Comparison of ENCODE assay signal across 16 cellular contexts in genomic region chr12:108517288-108518100, GRCh38. TPM values are rescaled to one million over a fixed set of nuclear protein-coding genes. Genes with fewer than 3 reads are reported as not detected.
DNase-seq lines count a peak whose midpoint lies in the region; ATAC-seq and TF ChIP-seq lines count a peak whose summit lies in the region.
"Had no signal": no experiment of that assay in that cellular context is flagged by ENCODE, and none has a peak within 500 bp of the region (broad histone marks: within the 10 kb centered on the region; RNA-seq: fewer than 3 reads in every experiment).

No MANE protein-coding gene starts in this region.

- no peaks in the 10 kb centered on the region for H3K27me3 ChIP-seq in CD8-positive, alpha-beta T cell (ENCODE audit: insufficient read depth, low read length)
- H3K27me3 ChIP-seq in body of pancreas: no peaks in the 10 kb centered on the region
- H3K27me3 ChIP-seq: BLaER1 treated with 17β-estradiol and CSF1 and Interleukin-3, amounts not matched to agents 10 nM and 100 nM had no signal

- intact Hi-C loops in CD14-positive monocyte (cut with micrococcal nuclease): loop anchor here (5.0 to 10.0 kb wide), 3 partner anchors 45 to 843 kb away; partner anchors contain the start of genes ALKBH2 (in 2 of the 2), UNG (in 2 of the 2), ISCU (in 1 of the 2) and SART3 (in 1 of the 2)
- intact Hi-C loops in CD8-positive, alpha-beta T cell (cut with DNase I, micrococcal nuclease): loop anchor here (10.0 kb wide), 4 partner anchors 603 to 1607 kb away; partner anchors contain the start of genes FAM222A (in 1 of the 2) and IFT81 (in 1 of the 2)
- intact Hi-C loops in body of pancreas (cut with DNase I): loop anchor here (5.0 kb wide), 1 partner anchor 40 kb away; no protein-coding TSS in a partner anchor

- TF ChIP-seq CTCF in CD14-positive monocyte (IDR thresholded peaks at IDR 0.05): no peak
- no peak for TF ChIP-seq CTCF in CD8-positive, alpha-beta T cell (IDR thresholded peaks at IDR 0.05)
- no peak for TF ChIP-seq CTCF in GM13977 (IDR thresholded peaks at IDR 0.05; ENCODE audit: extremely low read depth, insufficient read depth, missing control alignments)
- TF ChIP-seq CTCF in body of pancreas (IDR thresholded peaks at IDR 0.05): no peak

- H3K27ac Mint-ChIP-seq in CD14-positive monocyte: peak overlapping the region in 4 of 7 donors; percentile 17 to 75 (median 52)
- peak overlapping the region; percentile 60 for H3K27ac Mint-ChIP-seq in CD8-positive, alpha-beta T cell
- H3K27ac Mint-ChIP-seq in activated T-helper 17 cell treated with anti-CD3 and anti-CD28 coated beads, Interleukin-2, amount 50 U/mL, for 72 hours: peak overlapping the region; percentile 19
- H3K27ac Mint-ChIP-seq in naive thymus-derived CD8-positive, alpha-beta T cell: peak overlapping the region in 9 of 10 donors; percentile 5 to 94 (median 67)

- no peak for TF ChIP-seq POLR2A in body of pancreas (IDR thresholded peaks at IDR 0.05)

- peaks cover 6 to 8% (median 8%) of the 10 kb centered on the region in 3 donors for H3K27me3 Mint-ChIP-seq in CD14-positive monocyte (ENCODE audit: low read depth in 3 of 3)
- no peaks in the 10 kb centered on the region for H3K27me3 Mint-ChIP-seq in CD8-positive, alpha-beta T cell (ENCODE audit: low read depth)
- no peaks in the 10 kb centered on the region for H3K27me3 Mint-ChIP-seq in activated T-helper 17 cell treated with anti-CD3 and anti-CD28 coated beads, Interleukin-2, amount 50 U/mL, for 72 hours
- H3K27me3 Mint-ChIP-seq in naive thymus-derived CD8-positive, alpha-beta T cell: no peaks in the 10 kb centered on the region

- H3K4me1 Mint-ChIP-seq in CD14-positive monocyte: peaks cover 22% of the 10 kb centered on the region
- peaks cover 22% of the 10 kb centered on the region for H3K4me1 Mint-ChIP-seq in CD8-positive, alpha-beta T cell (ENCODE audit: low read depth)
- peaks cover 4% of the 10 kb centered on the region for H3K4me1 Mint-ChIP-seq in activated T-helper 17 cell treated with anti-CD3 and anti-CD28 coated beads, Interleukin-2, amount 50 U/mL, for 72 hours
- H3K4me1 Mint-ChIP-seq in naive thymus-derived CD8-positive, alpha-beta T cell: peaks cover 9 to 32% (median 23%) of the 10 kb centered on the region in 4 donors

- in situ Hi-C loops in GM13977 (cut with MboI; ENCODE audit: low pct_unique_long_range_greater_than_20kb, low sequenced_read_pairs, unreplicated experiment): no loop called here

- H3K36me3 Mint-ChIP-seq in CD14-positive monocyte: peaks cover 48 to 56% of the 10 kb centered on the region in 2 donors
- H3K36me3 Mint-ChIP-seq in CD8-positive, alpha-beta T cell: peaks cover 50% of the 10 kb centered on the region
- peaks cover 54% of the 10 kb centered on the region for H3K36me3 Mint-ChIP-seq in activated T-helper 17 cell treated with anti-CD3 and anti-CD28 coated beads, Interleukin-2, amount 50 U/mL, for 72 hours (ENCODE audit: low read depth)
- peaks cover 0 to 44% (median 4%) of the 10 kb centered on the region in 3 donors for H3K36me3 Mint-ChIP-seq in naive thymus-derived CD8-positive, alpha-beta T cell

- H3K9me3 ChIP-seq in CD8-positive, alpha-beta T cell (ENCODE audit: low read length): no peaks in the 10 kb centered on the region
- no peaks in the 10 kb centered on the region for H3K9me3 ChIP-seq in body of pancreas
- H3K9me3 ChIP-seq: BLaER1 treated with 17β-estradiol and CSF1 and Interleukin-3, amounts not matched to agents 10 nM and 100 nM had no signal

- WGBS in body of pancreas, 2 donors: 86 to 92% methylated on average over 12 of the region's 12 CpGs

- H3K4me1 ChIP-seq in CD8-positive, alpha-beta T cell (ENCODE audit: insufficient read depth, low read length): peaks cover 12% of the 10 kb centered on the region
- peaks cover 26% of the 10 kb centered on the region for H3K4me1 ChIP-seq in body of pancreas

- H3K9me3 Mint-ChIP-seq in CD14-positive monocyte: no peaks in the 10 kb centered on the region
- H3K9me3 Mint-ChIP-seq in CD8-positive, alpha-beta T cell: no peaks in the 10 kb centered on the region
- no peaks in the 10 kb centered on the region for H3K9me3 Mint-ChIP-seq in activated T-helper 17 cell treated with anti-CD3 and anti-CD28 coated beads, Interleukin-2, amount 50 U/mL, for 72 hours
- H3K9me3 Mint-ChIP-seq in naive thymus-derived CD8-positive, alpha-beta T cell: no peaks in the 10 kb centered on the region

- H3K36me3 ChIP-seq in CD8-positive, alpha-beta T cell (ENCODE audit: insufficient read depth, low read length): peaks cover 17% of the 10 kb centered on the region
- H3K36me3 ChIP-seq in body of pancreas (replicated peaks in 1 of 2; ENCODE audit: insufficient read depth in 1 of 2, low read depth in 2 of 2): peaks cover 0 to 21% of the 10 kb centered on the region in 2 donors

- no peak overlapping the region for H3K4me3 ChIP-seq in CD8-positive, alpha-beta T cell (ENCODE audit: low read depth, low read length)
- H3K4me3 ChIP-seq in body of pancreas: no peak overlapping the region
- H3K4me3 ChIP-seq: BLaER1 treated with 17β-estradiol and CSF1 and Interleukin-3, amounts not matched to agents 10 nM and 100 nM; smooth muscle cell had no signal

- no peak for ATAC-seq in CD8-positive, alpha-beta T cell
- ATAC-seq in activated T-helper 17 cell treated with anti-CD3 and anti-CD28 coated beads, Interleukin-2, amount 50 U/mL, for 72 hours (replicated peaks): no peak
- ATAC-seq in naive thymus-derived CD8-positive, alpha-beta T cell: no peak
- no peak for ATAC-seq in HG03439 (IDR thresholded peaks at IDR 0.05; ENCODE audit: unreplicated experiment)
- ATAC-seq in body of pancreas: no peak
- ATAC-seq: left colon had no signal

- CTCF ChIA-PET in CD8-positive, alpha-beta T cell (lab: Charles Lee): no interaction called here

- no peak overlapping the region for H3K27ac ChIP-seq in CD8-positive, alpha-beta T cell (ENCODE audit: low read depth, low read length)
- no peak overlapping the region for H3K27ac ChIP-seq in body of pancreas
- H3K27ac ChIP-seq: BLaER1 treated with 17β-estradiol and CSF1 and Interleukin-3, amounts not matched to agents 10 nM and 100 nM had no signal

- H3K4me3 Mint-ChIP-seq in CD14-positive monocyte: no peak overlapping the region
- H3K4me3 Mint-ChIP-seq in CD8-positive, alpha-beta T cell: no peak overlapping the region
- H3K4me3 Mint-ChIP-seq in activated T-helper 17 cell treated with anti-CD3 and anti-CD28 coated beads, Interleukin-2, amount 50 U/mL, for 72 hours: peak overlapping the region; percentile 84
- peak overlapping the region in 4 of 10 donors; percentile 58 to 98 (median 84) for H3K4me3 Mint-ChIP-seq in naive thymus-derived CD8-positive, alpha-beta T cell

- DNase-seq in CD14-positive monocyte (ENCODE audit: low spot score) (no peak), GM13977 (ENCODE audit: low spot score) (no peak), body of pancreas (no peak)
- DNase-seq in CD8-positive, alpha-beta T cell: no peak
- DNase-seq in naive thymus-derived CD8-positive, alpha-beta T cell: no peak
- DNase-seq: activated CD4-positive, CD25-positive, alpha-beta regulatory T cell; central memory CD4-positive, alpha-beta T cell; EL; KG1; left colon; NCI-H1105 treated with DMSO at 0.1 percent for 48 hours; NCI-H2171 treated with DMSO at 0.1 percent for 48 hours had no signal

- POLR2A ChIA-PET in CD8-positive, alpha-beta T cell (lab: Charles Lee): no interaction called here
- POLR2A ChIA-PET in naive thymus-derived CD8-positive, alpha-beta T cell (lab: Charles Lee): no interaction called here

RNA-seq across cellular contexts. Expression of gene FICD, which starts 2.4 kb away (rescaled TPM):
- polyA plus RNA-seq in CD14-positive monocyte: 1 to 10 TPM; 1.6 to 1.9 TPM
- total RNA-seq in CD8-positive, alpha-beta T cell: 1 to 10 TPM; 4.2 to 4.3 TPM
- 1 to 10 TPM; 2.9 to 3.6 TPM for total RNA-seq in activated T-helper 17 cell treated with anti-CD3 and anti-CD28 coated beads, Interleukin-2, amount 50 U/mL, for 72 hours
- 1 to 10 TPM; 4.6 to 5.6 TPM for total RNA-seq in naive thymus-derived CD8-positive, alpha-beta T cell
- 1 to 10 TPM; 1.2 to 1.8 (median 1.4) TPM for polyA plus RNA-seq in naive thymus-derived CD8-positive, alpha-beta T cell
- 10 to 100 TPM; 10.9 to 11.9 TPM for total RNA-seq in body of pancreas

RNA-seq across cellular contexts. Expression of gene SART3, which starts 43.5 kb away (rescaled TPM):
- 10 to 100 TPM; 10.3 to 20.6 TPM for polyA plus RNA-seq in CD14-positive monocyte
- 100 to 1,000 TPM in 1 of 2 experiments, 10 to 100 TPM in 1; 95.3 to 109 TPM for total RNA-seq in CD8-positive, alpha-beta T cell
- 10 to 100 TPM; 85.0 to 98.6 TPM for total RNA-seq in activated T-helper 17 cell treated with anti-CD3 and anti-CD28 coated beads, Interleukin-2, amount 50 U/mL, for 72 hours
- total RNA-seq in naive thymus-derived CD8-positive, alpha-beta T cell: 10 to 100 TPM; 93.4 to 95.7 TPM
- 10 to 100 TPM; 33.3 to 36.6 (median 36.1) TPM for polyA plus RNA-seq in naive thymus-derived CD8-positive, alpha-beta T cell
- total RNA-seq in body of pancreas: 10 to 100 TPM; 20.2 to 38.6 TPM

RNA-seq across cellular contexts. Expression of gene ISCU, which starts 44.9 kb away (rescaled TPM):
- polyA plus RNA-seq in CD14-positive monocyte: 100 to 1,000 TPM; 111 to 114 TPM
- total RNA-seq in CD8-positive, alpha-beta T cell: 100 to 1,000 TPM; 254 to 260 TPM
- total RNA-seq in activated T-helper 17 cell treated with anti-CD3 and anti-CD28 coated beads, Interleukin-2, amount 50 U/mL, for 72 hours: 10 to 100 TPM; 93.3 to 98.7 TPM
- 100 to 1,000 TPM; 176 to 184 TPM for total RNA-seq in naive thymus-derived CD8-positive, alpha-beta T cell
- 100 to 1,000 TPM; 287 to 373 (median 324) TPM for polyA plus RNA-seq in naive thymus-derived CD8-positive, alpha-beta T cell
- 100 to 1,000 TPM in 1 of 2 donors, 10 to 100 TPM in 1; 82.7 to 160 TPM for total RNA-seq in body of pancreas
